ENCODE assay signal across 1 cellular context in the genomic region with DNA sequence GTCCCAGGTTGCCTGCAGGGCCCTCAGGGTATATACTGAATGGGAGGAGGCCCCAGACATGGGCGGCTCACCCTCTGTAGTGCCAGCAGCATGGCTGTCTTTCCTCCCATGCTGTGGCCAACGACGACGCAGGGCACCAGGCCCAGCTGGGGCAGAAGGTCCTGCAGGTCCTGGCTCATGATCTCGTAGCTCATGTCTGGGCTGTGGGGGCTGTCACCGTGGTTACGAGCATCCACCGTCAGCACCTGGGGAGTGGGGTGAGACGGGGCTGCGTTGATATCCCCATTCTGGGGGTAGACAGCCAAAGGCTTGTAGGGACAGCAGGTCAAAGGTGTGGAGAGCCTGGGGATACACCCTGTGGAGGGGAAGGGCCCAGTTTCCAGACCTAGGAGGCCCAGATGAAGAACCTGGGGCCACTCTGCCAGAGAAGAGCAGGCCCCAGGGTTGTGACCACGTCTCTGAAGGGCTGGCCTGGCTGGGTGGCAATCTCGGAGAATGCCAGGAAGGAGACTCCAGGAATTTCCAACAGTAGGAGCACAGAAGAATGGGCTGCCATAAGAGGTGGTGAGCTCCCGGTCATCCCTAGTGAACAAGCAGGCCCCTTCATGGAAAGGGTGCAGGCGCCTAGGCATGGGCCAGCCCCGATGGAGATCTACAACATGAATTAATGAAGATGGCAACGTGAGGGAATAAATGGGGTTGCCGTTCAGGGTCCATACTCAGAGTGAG.
TF ChIP-seq lines count a peak whose summit lies in the region.

No MANE protein-coding gene starts in this region.

TF ChIP-seq in A549, 52 proteins besides CTCF, POLR2A, EP300 and RAD21 (continued from another document):
- no peak for TF ChIP-seq NPAS2 (CRISPR knock-in tag; IDR thresholded peaks at IDR 0.05; ENCODE audit: borderline replicate concordance)
- TF ChIP-seq RNF2 (IDR thresholded peaks at IDR 0.05; ENCODE audit: borderline replicate concordance, low read depth) = no peak
- TF ChIP-seq ESRRA (IDR thresholded peaks at IDR 0.05; ENCODE audit: borderline replicate concordance, low read length) = no peak
- TF ChIP-seq HOXB5 (CRISPR knock-in tag; IDR thresholded peaks at IDR 0.05) = no peak
- no peak for TF ChIP-seq HOXA7 (CRISPR knock-in tag; IDR thresholded peaks at IDR 0.05)
- TF ChIP-seq CBX2 (IDR thresholded peaks at IDR 0.05; ENCODE audit: borderline replicate concordance, low read depth) = no peak
- TF ChIP-seq RARB (CRISPR knock-in tag; IDR thresholded peaks at IDR 0.05) = no peak
- TF ChIP-seq FOXS1 (CRISPR knock-in tag; IDR thresholded peaks at IDR 0.05) = no peak
- no peak for TF ChIP-seq ZC3H11A (IDR thresholded peaks at IDR 0.05)
- no peak for TF ChIP-seq FOSB (CRISPR knock-in tag; IDR thresholded peaks at IDR 0.05)
- TF ChIP-seq CHD2 (IDR thresholded peaks at IDR 0.05; ENCODE audit: low read length, partially characterized antibody) = no peak
- TF ChIP-seq MYC (IDR thresholded peaks at IDR 0.05; ENCODE audit: borderline replicate concordance, low read length) = no peak
- TF ChIP-seq, protein P1, sequence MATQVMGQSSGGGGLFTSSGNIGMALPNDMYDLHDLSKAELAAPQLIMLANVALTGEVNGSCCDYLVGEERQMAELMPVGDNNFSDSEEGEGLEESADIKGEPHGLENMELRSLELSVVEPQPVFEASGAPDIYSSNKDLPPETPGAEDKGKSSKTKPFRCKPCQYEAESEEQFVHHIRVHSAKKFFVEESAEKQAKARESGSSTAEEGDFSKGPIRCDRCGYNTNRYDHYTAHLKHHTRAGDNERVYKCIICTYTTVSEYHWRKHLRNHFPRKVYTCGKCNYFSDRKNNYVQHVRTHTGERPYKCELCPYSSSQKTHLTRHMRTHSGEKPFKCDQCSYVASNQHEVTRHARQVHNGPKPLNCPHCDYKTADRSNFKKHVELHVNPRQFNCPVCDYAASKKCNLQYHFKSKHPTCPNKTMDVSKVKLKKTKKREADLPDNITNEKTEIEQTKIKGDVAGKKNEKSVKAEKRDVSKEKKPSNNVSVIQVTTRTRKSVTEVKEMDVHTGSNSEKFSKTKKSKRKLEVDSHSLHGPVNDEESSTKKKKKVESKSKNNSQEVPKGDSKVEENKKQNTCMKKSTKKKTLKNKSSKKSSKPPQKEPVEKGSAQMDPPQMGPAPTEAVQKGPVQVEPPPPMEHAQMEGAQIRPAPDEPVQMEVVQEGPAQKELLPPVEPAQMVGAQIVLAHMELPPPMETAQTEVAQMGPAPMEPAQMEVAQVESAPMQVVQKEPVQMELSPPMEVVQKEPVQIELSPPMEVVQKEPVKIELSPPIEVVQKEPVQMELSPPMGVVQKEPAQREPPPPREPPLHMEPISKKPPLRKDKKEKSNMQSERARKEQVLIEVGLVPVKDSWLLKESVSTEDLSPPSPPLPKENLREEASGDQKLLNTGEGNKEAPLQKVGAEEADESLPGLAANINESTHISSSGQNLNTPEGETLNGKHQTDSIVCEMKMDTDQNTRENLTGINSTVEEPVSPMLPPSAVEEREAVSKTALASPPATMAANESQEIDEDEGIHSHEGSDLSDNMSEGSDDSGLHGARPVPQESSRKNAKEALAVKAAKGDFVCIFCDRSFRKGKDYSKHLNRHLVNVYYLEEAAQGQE (IDR thresholded peaks at IDR 0.05) = no peak
- TF ChIP-seq CEBPB (IDR thresholded peaks at IDR 0.05) = no peak
- TF ChIP-seq TFCP2L1 (CRISPR knock-in tag; IDR thresholded peaks at IDR 0.05) = no peak
